Comparison of ENCODE assay signal across 12 cellular contexts in genomic region chr6:36590237-36590636, GRCh38. TPM values are rescaled to one million over a fixed set of nuclear protein-coding genes. Genes with fewer than 3 reads are reported as not detected.
DNase-seq lines count a peak whose midpoint lies in the region; ATAC-seq and TF ChIP-seq lines count a peak whose summit lies in the region.
"Had no signal": no experiment of that assay in that cellular context is flagged by ENCODE, and none has a peak within 500 bp of the region (broad histone marks: within the 10 kb centered on the region; RNA-seq: fewer than 3 reads in every experiment).

No MANE protein-coding gene starts in this region.

- ATAC-seq in psoas muscle = no peak

- DNase-seq in ELF-1 (ENCODE audit: low read depth, low spot score) (peak; percentile 67), RPMI7951 (ENCODE audit: low read depth) (peak; percentile 74), epithelial cell of prostate (ENCODE audit: low read depth, low spot score) (no peak), myocyte (ENCODE audit: low read depth) (peak; percentile 77), left ventricle myocardium inferior (no peak), Ammon's horn (ENCODE audit: low spot score) (no peak), psoas muscle (no peak), GF-D8 (lab: John Stamatoyannopoulos, UW) (no peak)
- DNase-seq: DMS153, NCI-H510A had no signal

- intact Hi-C loops in left ventricle myocardium inferior (cut with micrococcal nuclease) = loop anchor here (10.0 kb wide), 1 partner anchor 45 kb away; the partner anchor contains the start of gene STK38
- intact Hi-C loops in psoas muscle (cut with DNase I) = loop anchor here (5.0 to 10.0 kb wide), 2 partner anchors 145 to 148 kb away; partner anchors contain the start of genes KCTD20 (in 2 of the 2) and PXT1 (in 2 of the 2)

- H3K27ac ChIP-seq in epithelial cell of prostate = peak overlapping the region; percentile 23
- no peak overlapping the region for H3K27ac ChIP-seq in left ventricle myocardium inferior (replicated peaks)
- no peak overlapping the region for H3K27ac ChIP-seq in psoas muscle
- H3K27ac ChIP-seq: cardiac muscle cell, KMS-11 had no signal

- TF ChIP-seq CTCF in left ventricle myocardium inferior (IDR thresholded peaks at IDR 0.05; ENCODE audit: borderline replicate concordance) (no peak), psoas muscle (IDR thresholded peaks at IDR 0.05) (no peak)

- H3K36me3 ChIP-seq in left ventricle myocardium inferior = no peaks in the 10 kb centered on the region
- H3K36me3 ChIP-seq in psoas muscle (ENCODE audit: insufficient read depth in 1 of 2, low read depth in 1 of 2) = peaks cover 0 to under 1% of the 10 kb centered on the region in 2 donors
- H3K36me3 ChIP-seq: cardiac muscle cell had no signal

- no peak overlapping the region for H3K4me3 ChIP-seq in left ventricle myocardium inferior
- no peak overlapping the region for H3K4me3 ChIP-seq in psoas muscle
- H3K4me3 ChIP-seq: cardiac muscle cell had no signal

- H3K27me3 ChIP-seq in left ventricle myocardium inferior (ENCODE audit: low read depth) = no peaks in the 10 kb centered on the region
- no peaks in the 10 kb centered on the region for H3K27me3 ChIP-seq in psoas muscle (ENCODE audit: insufficient read depth in 3 of 3, low read length in 2 of 3)
- H3K27me3 ChIP-seq: cardiac muscle cell had no signal

- H3K9me3 ChIP-seq in left ventricle myocardium inferior (replicated peaks) = no peaks in the 10 kb centered on the region
- no peaks in the 10 kb centered on the region for H3K9me3 ChIP-seq in psoas muscle

- WGBS in psoas muscle, 3 donors = 83 to 100% (median 85%) methylated on average over 1 of the region's 1 CpG

- H3K4me1 ChIP-seq in left ventricle myocardium inferior = peaks cover 21% of the 10 kb centered on the region
- H3K4me1 ChIP-seq in psoas muscle = peaks cover 6% of the 10 kb centered on the region

RNA-seq across cellular contexts. Expression of gene SRSF3, which starts 3.9 kb away (rescaled TPM):
- total RNA-seq in RPMI7951 (2014; rRNA removed; shearing (Covaris generic)) = 435 and 490 TPM in 2 replicates
- total RNA-seq in myocyte (99.5 and 155 TPM in 2 replicates), left ventricle myocardium inferior (119 TPM), psoas muscle (100 to 1,000 TPM in 2 of 4 donors, 10 to 100 TPM in 2; 64.6 to 182 (median 125) TPM)
- 181 TPM for polyA plus RNA-seq in myocyte (2012)
- polyA plus RNA-seq in psoas muscle = 100 to 1,000 TPM; 109 to 267 (median 176) TPM

RNA-seq across cellular contexts. Expression of gene STK38, which starts 43.0 kb away (rescaled TPM):
- total RNA-seq in RPMI7951 (2014; rRNA removed; shearing (Covaris generic)) = 22.3 and 25.7 TPM in 2 replicates
- total RNA-seq in myocyte = 39.8 and 47.4 TPM in 2 replicates
- polyA plus RNA-seq in myocyte (2012) = 44.2 TPM
- total RNA-seq in left ventricle myocardium inferior = 25.5 TPM
- 10 to 100 TPM in 3 of 4 donors, 1 to 10 TPM in 1; 7.7 to 13.6 (median 12.6) TPM for total RNA-seq in psoas muscle
- polyA plus RNA-seq in psoas muscle = 10 to 100 TPM in 1 of 3 donors, 1 to 10 TPM in 2; 8.1 to 18.9 (median 8.4) TPM

Comparison
In these comparisons a context has a peak if more than half of its experiments do, and no peak if none do; other contexts are left out.
1. DNase-seq: peak in ELF-1 (single experiment), RPMI7951 (single experiment) and myocyte (single experiment); none in epithelial cell of prostate (single experiment), left ventricle myocardium inferior (single experiment), Ammon's horn (single experiment), psoas muscle (0 of 2) and GF-D8 (single experiment).